In genomic region chr1:75732703-75733102, GRCh38 we compare ENCODE assay signal across 2 cellular contexts.
TF ChIP-seq lines count a peak whose summit lies in the region.

No MANE protein-coding gene starts in this region.

TF ChIP-seq in HepG2, 621 proteins besides CTCF, POLR2A, EP300 and RAD21:
- TF ChIP-seq DNMT3B (CRISPR knock-in tag; conservative IDR thresholded peaks at IDR 0.05) (no peak), ZNF530 (CRISPR knock-in tag; IDR thresholded peaks at IDR 0.05; ENCODE audit: low read depth) (no peak), AFF4 (CRISPR knock-in tag; IDR thresholded peaks at IDR 0.05) (no peak), SNAPC5 (CRISPR knock-in tag; IDR thresholded peaks at IDR 0.05; ENCODE audit: borderline replicate concordance) (no peak), CSRNP2 (CRISPR knock-in tag; conservative IDR thresholded peaks at IDR 0.05; ENCODE audit: low read depth) (no peak), ZNF18 (CRISPR knock-in tag; IDR thresholded peaks at IDR 0.05; ENCODE audit: insufficient replicate concordance) (no peak)
TF ChIP-seq in HepG2: peak in this region for 0.

TF ChIP-seq in IMR-90, 13 proteins besides CTCF, POLR2A, EP300 and RAD21:
- TF ChIP-seq BHLHE40 (IDR thresholded peaks at IDR 0.05; ENCODE audit: low read depth, low read length): no peak
- TF ChIP-seq RFX5 (IDR thresholded peaks at IDR 0.05; ENCODE audit: low read depth, low read length): no peak
- no peak for TF ChIP-seq RCOR1 (IDR thresholded peaks at IDR 0.05; ENCODE audit: insufficient replicate concordance, low read length)
- TF ChIP-seq NFE2L2 (IDR thresholded peaks at IDR 0.05; ENCODE audit: low read depth, low read length): no peak
- TF ChIP-seq CEBPB (IDR thresholded peaks at IDR 0.05; ENCODE audit: low read depth, low read length): no peak
- no peak for TF ChIP-seq CHD1 (IDR thresholded peaks at IDR 0.05; ENCODE audit: low read depth, low read length)
- TF ChIP-seq MAFK (IDR thresholded peaks at IDR 0.05; ENCODE audit: low read depth, low read length): no peak
- TF ChIP-seq FOS (IDR thresholded peaks at IDR 0.05; ENCODE audit: low read depth, low read length): no peak
- TF ChIP-seq SMC3 (IDR thresholded peaks at IDR 0.05; ENCODE audit: low read depth, low read length): no peak
- no peak for TF ChIP-seq ELK1 (IDR thresholded peaks at IDR 0.05; ENCODE audit: borderline replicate concordance, low read depth, low read length)
TF ChIP-seq in IMR-90: peak in this region for 0.
